ENCODE assay signal across 1 cellular context in genomic region chr9:13267743-13268142, GRCh38.
TF ChIP-seq lines count a peak whose summit lies in the region.

No MANE protein-coding gene starts in this region.

TF ChIP-seq in IMR-90, 13 proteins besides CTCF, POLR2A, EP300 and RAD21:
- no peak for TF ChIP-seq ELK1 (IDR thresholded peaks at IDR 0.05; ENCODE audit: borderline replicate concordance, low read depth, low read length)
- TF ChIP-seq USF2 (IDR thresholded peaks at IDR 0.05; ENCODE audit: low read depth, low read length): no peak
- TF ChIP-seq RCOR1 (IDR thresholded peaks at IDR 0.05; ENCODE audit: insufficient replicate concordance, low read length): peak; percentile 71
- TF ChIP-seq FOS (IDR thresholded peaks at IDR 0.05; ENCODE audit: low read depth, low read length): peak; percentile 90
- no peak for TF ChIP-seq MXI1 (IDR thresholded peaks at IDR 0.05; ENCODE audit: borderline replicate concordance, low read depth, low read length)
- no peak for TF ChIP-seq RFX5 (IDR thresholded peaks at IDR 0.05; ENCODE audit: low read depth, low read length)
- TF ChIP-seq MAFK (IDR thresholded peaks at IDR 0.05; ENCODE audit: low read depth, low read length): peak; percentile 51; the same call in 1 of the 2 replicates
- peak; percentile 59 for TF ChIP-seq BHLHE40 (IDR thresholded peaks at IDR 0.05; ENCODE audit: low read depth, low read length)
- peak; percentile 7; the same call in 1 of the 2 replicates for TF ChIP-seq CEBPB (IDR thresholded peaks at IDR 0.05; ENCODE audit: low read depth, low read length)
- TF ChIP-seq MAZ (IDR thresholded peaks at IDR 0.05; ENCODE audit: borderline replicate concordance, low read depth, low read length): no peak
- peak; percentile 89 for TF ChIP-seq NFE2L2 (IDR thresholded peaks at IDR 0.05; ENCODE audit: low read depth, low read length)
- no peak for TF ChIP-seq CHD1 (IDR thresholded peaks at IDR 0.05; ENCODE audit: low read depth, low read length)
- TF ChIP-seq SMC3 (IDR thresholded peaks at IDR 0.05; ENCODE audit: low read depth, low read length): no peak
TF ChIP-seq in IMR-90: peak in this region for 6.
